In the genomic region with DNA sequence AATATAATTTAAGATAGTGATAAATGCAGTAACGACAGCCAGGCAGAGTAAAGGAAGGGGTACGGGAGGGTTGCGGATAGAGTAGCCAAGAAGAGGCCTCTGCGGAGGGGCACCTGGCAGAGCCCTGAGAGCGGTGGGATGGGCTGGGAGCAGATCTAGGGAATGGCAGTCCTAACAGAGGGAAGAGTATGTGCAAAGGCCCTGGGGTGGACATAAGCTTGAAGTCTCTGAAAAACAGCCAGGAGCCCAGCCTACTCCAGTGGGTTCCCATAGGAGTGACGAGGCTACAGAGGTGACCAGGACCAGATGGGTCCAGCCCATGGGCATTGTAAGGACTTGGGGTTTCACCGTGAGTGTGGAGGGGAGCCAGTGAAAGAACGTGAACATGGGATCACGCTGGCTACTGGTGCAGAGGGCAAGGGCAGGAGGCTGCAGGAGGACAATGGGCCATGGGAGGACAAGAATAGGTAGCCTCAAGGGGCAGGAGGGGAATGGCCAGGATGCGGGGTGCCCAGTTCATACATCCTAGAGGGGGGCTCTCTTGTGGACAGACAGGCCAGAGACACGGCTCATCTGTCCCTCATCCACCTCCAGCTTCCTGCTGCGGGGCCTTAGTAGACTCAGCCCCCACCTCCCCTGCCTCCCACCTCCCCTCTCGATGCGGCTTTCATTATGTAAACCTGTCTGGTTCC, we compare ENCODE assay signal across 17 cellular contexts.
"Had no signal": no experiment of that assay in that cellular context is flagged by ENCODE, and none has a peak within 500 bp of the region (broad histone marks: within the 10 kb centered on the region; RNA-seq: fewer than 3 reads in every experiment).

No MANE protein-coding gene starts in this region.

- H3K4me3 ChIP-seq: mucosa of descending colon, pancreas, SJSA1, skin epidermis, transverse colon had no signal

- H3K4me3 Mint-ChIP-seq: activated CD8-positive, alpha-beta T cell treated with anti-CD3 and anti-CD28 coated beads for 36 hours; activated T-helper 1 cell treated with anti-CD3 and anti-CD28 coated beads, Interleukin-12 subunit alpha, Interleukin-12 subunit beta, Interleukin-2, Interleukin-4 antibody, amounts not matched to agents 30 ng/mL and 10 ng/mL and 1 ng/mL, durations not matched to agents 14 hours and 24 hours and 36 hours; brain; central memory CD8-positive, alpha-beta T cell; effector memory CD8-positive, alpha-beta T cell; naive thymus-derived CD8-positive, alpha-beta T cell had no signal

- H3K27me3 ChIP-seq: pancreas, transverse colon had no signal

- H3K4me1 Mint-ChIP-seq: central memory CD8-positive, alpha-beta T cell had no signal

- DNase-seq: activated CD4-positive, alpha-beta T cell treated with anti-CD3 and anti-CD28 coated beads for 4 hours; activated CD8-positive, alpha-beta memory T cell treated with anti-CD3 and anti-CD28 coated beads, Interleukin-2, amount 50 U/mL, for 4 hours; activated CD8-positive, alpha-beta T cell treated with anti-CD3 and anti-CD28 coated beads for 36 hours; activated naive CD4-positive, alpha-beta T cell treated with anti-CD3 and anti-CD28 coated beads, Interleukin-2, amount 50 U/mL, for 16 hours; amniotic stem cell; effector memory CD8-positive, alpha-beta T cell; hippocampal formation; kidney glomerular epithelial cell; naive thymus-derived CD8-positive, alpha-beta T cell; transverse colon had no signal

- H3K4me1 ChIP-seq: SJSA1, transverse colon had no signal

- H3K27ac ChIP-seq: pancreas, SJSA1, skin epidermis, transverse colon had no signal

- H3K36me3 ChIP-seq: pancreas, SJSA1, transverse colon had no signal

- H3K9me3 Mint-ChIP-seq: activated CD8-positive, alpha-beta T cell treated with anti-CD3 and anti-CD28 coated beads for 36 hours; activated T-helper 1 cell treated with anti-CD3 and anti-CD28 coated beads, Interleukin-12 subunit alpha, Interleukin-12 subunit beta, Interleukin-2, Interleukin-4 antibody, amounts not matched to agents 30 ng/mL and 10 ng/mL and 1 ng/mL, durations not matched to agents 14 hours and 24 hours and 36 hours; brain; central memory CD8-positive, alpha-beta T cell; effector memory CD8-positive, alpha-beta T cell; naive thymus-derived CD8-positive, alpha-beta T cell had no signal

- H3K27ac Mint-ChIP-seq: activated CD8-positive, alpha-beta T cell treated with anti-CD3 and anti-CD28 coated beads for 36 hours; activated T-helper 1 cell treated with anti-CD3 and anti-CD28 coated beads, Interleukin-12 subunit alpha, Interleukin-12 subunit beta, Interleukin-2, Interleukin-4 antibody, amounts not matched to agents 30 ng/mL and 10 ng/mL and 1 ng/mL, durations not matched to agents 14 hours and 24 hours and 36 hours; effector memory CD8-positive, alpha-beta T cell had no signal

- H3K9me3 ChIP-seq: mucosa of descending colon, pancreas, SJSA1, transverse colon had no signal

- H3K27me3 Mint-ChIP-seq: activated CD8-positive, alpha-beta T cell treated with anti-CD3 and anti-CD28 coated beads for 36 hours had no signal

- H3K36me3 Mint-ChIP-seq: brain; naive thymus-derived CD8-positive, alpha-beta T cell had no signal

- ATAC-seq: activated CD8-positive, alpha-beta T cell treated with anti-CD3 and anti-CD28 coated beads for 36 hours; effector memory CD8-positive, alpha-beta T cell; mucosa of descending colon; naive thymus-derived CD8-positive, alpha-beta T cell had no signal
